Comparison of ENCODE assay signal across 19 cellular contexts in genomic region chr1:70168283-70168682, GRCh38.
"Had no signal": no experiment of that assay in that cellular context is flagged by ENCODE, and none has a peak within 500 bp of the region (broad histone marks: within the 10 kb centered on the region; RNA-seq: fewer than 3 reads in every experiment).

No MANE protein-coding gene starts in this region.

- H3K9me3 Mint-ChIP-seq: activated CD4-positive, alpha-beta memory T cell treated with anti-CD3 and anti-CD28 coated beads for 36 hours; activated naive CD8-positive, alpha-beta T cell treated with anti-CD3 and anti-CD28 coated beads, Interleukin-2, amount 10 ng/mL, durations not matched to agents 7 days and 5 days; naive thymus-derived CD8-positive, alpha-beta T cell; stimulated activated memory B cell treated with anti-CD40 and anti-IgM and Interleukin-4, amounts not matched to agents 10 μg/mL and 1 μg/mL and 100 μg/mL, for 72 hours; T-helper 1 cell treated with Interleukin-12 subunit alpha and Interleukin-12 subunit beta and Interleukin-4 antibody, amounts not matched to agents 30 μg/mL and 1 μg/mL, for 36 hours; type B pancreatic cell had no signal

- H3K4me1 ChIP-seq: body of pancreas, parathyroid adenoma, testis had no signal

- H3K9me3 ChIP-seq: body of pancreas, neutrophil, testis had no signal

- H3K4me1 Mint-ChIP-seq: stimulated activated memory B cell treated with anti-CD40 and anti-IgM and Interleukin-4, amounts not matched to agents 10 μg/mL and 1 μg/mL and 100 μg/mL, for 72 hours had no signal

- H3K4me3 Mint-ChIP-seq: activated CD4-positive, alpha-beta memory T cell treated with anti-CD3 and anti-CD28 coated beads for 36 hours; activated naive CD8-positive, alpha-beta T cell treated with anti-CD3 and anti-CD28 coated beads, Interleukin-2, amount 10 ng/mL, durations not matched to agents 7 days and 5 days; naive thymus-derived CD8-positive, alpha-beta T cell; stimulated activated memory B cell treated with anti-CD40 and anti-IgM and Interleukin-4, amounts not matched to agents 10 μg/mL and 1 μg/mL and 100 μg/mL, for 72 hours; T-helper 1 cell treated with Interleukin-12 subunit alpha and Interleukin-12 subunit beta and Interleukin-4 antibody, amounts not matched to agents 30 μg/mL and 1 μg/mL, for 36 hours; type B pancreatic cell had no signal

- H3K27me3 Mint-ChIP-seq: activated CD4-positive, alpha-beta memory T cell treated with anti-CD3 and anti-CD28 coated beads for 36 hours; activated naive CD8-positive, alpha-beta T cell treated with anti-CD3 and anti-CD28 coated beads, Interleukin-2, amount 10 ng/mL, durations not matched to agents 7 days and 5 days; naive thymus-derived CD8-positive, alpha-beta T cell; stimulated activated memory B cell treated with anti-CD40 and anti-IgM and Interleukin-4, amounts not matched to agents 10 μg/mL and 1 μg/mL and 100 μg/mL, for 72 hours; type B pancreatic cell had no signal

- H3K36me3 ChIP-seq: neutrophil had no signal

- ATAC-seq: body of pancreas; naive thymus-derived CD8-positive, alpha-beta T cell; sciatic nerve; stimulated activated memory B cell treated with anti-CD40 and anti-IgM and Interleukin-4, amounts not matched to agents 10 μg/mL and 1 μg/mL and 100 μg/mL, for 72 hours had no signal

- DNase-seq: activated CD4-positive, alpha-beta memory T cell treated with anti-CD3 and anti-CD28 coated beads for 36 hours; activated CD4-positive, alpha-beta T cell treated with anti-CD3 and anti-CD28 coated beads for 1 hour; activated naive CD4-positive, alpha-beta T cell; activated naive CD8-positive, alpha-beta T cell treated with anti-CD3 and anti-CD28 coated beads, Interleukin-2, amount 10 ng/mL, durations not matched to agents 7 days and 5 days; amygdala; body of pancreas; caudate nucleus; mesenchymal stem cell; naive thymus-derived CD8-positive, alpha-beta T cell; stimulated activated CD4-positive, alpha-beta T cell treated with anti-CD3 and anti-CD28 coated beads, Interleukin-4, amount 100 ng/mL, for 24 hours; testis had no signal

- H3K27me3 ChIP-seq: body of pancreas, neutrophil, testis had no signal

- H3K27ac Mint-ChIP-seq: activated CD4-positive, alpha-beta memory T cell treated with anti-CD3 and anti-CD28 coated beads for 36 hours; activated naive CD8-positive, alpha-beta T cell treated with anti-CD3 and anti-CD28 coated beads, Interleukin-2, amount 10 ng/mL, durations not matched to agents 7 days and 5 days; naive thymus-derived CD8-positive, alpha-beta T cell; stimulated activated memory B cell treated with anti-CD40 and anti-IgM and Interleukin-4, amounts not matched to agents 10 μg/mL and 1 μg/mL and 100 μg/mL, for 72 hours; T-helper 1 cell treated with Interleukin-12 subunit alpha and Interleukin-12 subunit beta and Interleukin-4 antibody, amounts not matched to agents 30 μg/mL and 1 μg/mL, for 36 hours; type B pancreatic cell had no signal

- H3K27ac ChIP-seq: body of pancreas, neutrophil, parathyroid adenoma, testis, VCaP had no signal

- H3K9ac ChIP-seq: parathyroid adenoma had no signal

- H3K4me3 ChIP-seq: body of pancreas, smooth muscle cell, testis had no signal
